ENCODE assay signal across 8 cellular contexts in the genomic region with DNA sequence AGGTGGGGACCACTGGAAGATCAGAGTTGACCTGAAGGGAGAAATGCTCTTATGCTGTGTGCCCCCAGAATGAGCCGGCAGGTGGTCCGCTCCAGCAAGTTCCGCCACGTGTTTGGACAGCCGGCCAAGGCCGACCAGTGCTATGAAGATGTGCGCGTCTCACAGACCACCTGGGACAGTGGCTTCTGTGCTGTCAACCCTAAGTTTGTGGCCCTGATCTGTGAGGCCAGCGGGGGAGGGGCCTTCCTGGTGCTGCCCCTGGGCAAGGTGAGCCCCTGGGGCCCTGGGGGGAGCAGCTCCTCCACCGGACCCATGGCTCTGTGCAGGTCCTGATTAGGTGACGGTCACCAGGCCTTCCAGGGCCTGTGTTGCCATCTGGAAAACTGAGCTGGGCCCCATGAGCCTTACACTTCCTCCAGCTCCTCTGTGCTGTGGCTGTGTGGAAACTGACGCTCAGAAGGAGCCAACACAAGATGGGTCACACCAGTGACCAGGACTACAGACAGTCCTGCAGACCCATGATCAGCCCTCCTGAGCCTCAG. TPM values are rescaled to one million over a fixed set of nuclear protein-coding genes. Genes with fewer than 3 reads are reported as not detected.
DNase-seq lines count a peak whose midpoint lies in the region; ATAC-seq, FAIRE-seq and TF ChIP-seq lines count a peak whose summit lies in the region.

No MANE protein-coding gene starts in this region.

- BruUV-seq in A673 (replicated peaks; lab: Mats Ljungman, UMichigan) = no TSS peak

- DNase-seq in CMK (ENCODE audit: low read depth) (peak; percentile 14), pancreas (peak in 4 of 6 donors; percentile 13 to 69 (median 46)), A673 (ENCODE audit: low spot score) (no peak), midbrain (lab: John Stamatoyannopoulos, UW) (no peak), NOMO-1 treated with DMSO at 0.1 percent for 48 hours (lab: John Stamatoyannopoulos, UW; ENCODE audit: unreplicated experiment) (no peak), ascending aorta (ENCODE audit: low spot score in 2 of 2) (no peak)

- peak in 1 of 4 donors; percentile 1 for ATAC-seq in pancreas

- H3K36me3 ChIP-seq in Loucy (ENCODE audit: insufficient read depth, low read length) (peaks cover 14% of the 10 kb centered on the region; the same call in 1 of the 2 replicates), pancreas (no peaks in the 10 kb centered on the region), A673 (ENCODE audit: insufficient read depth, low read length, poor library complexity, severe bottlenecking) (no peaks in the 10 kb centered on the region), ascending aorta (peaks cover 0 to 4% of the 10 kb centered on the region in 2 donors)

- WGBS in pancreas, 2 donors = 80 to 84% methylated on average over 12 of the region's 12 CpGs

- CTCF ChIA-PET in A673 (lab: Charles Lee) = no interaction called here

- H3K9me3 ChIP-seq in Loucy (ENCODE audit: insufficient read depth, low read depth, low read length) = no peaks in the 10 kb centered on the region
- H3K9me3 ChIP-seq in pancreas = no peaks in the 10 kb centered on the region
- H3K9me3 ChIP-seq in A673 (ENCODE audit: low read depth, low read length, poor library complexity, severe bottlenecking) = no peaks in the 10 kb centered on the region
- H3K9me3 ChIP-seq in ascending aorta = no peaks in the 10 kb centered on the region

- peak overlapping the region; percentile 78 for H3K27ac ChIP-seq in angular gyrus (ENCODE audit: low read depth, low read length)
- peak overlapping the region in 2 of 4 donors; percentile 37 to 39 for H3K27ac ChIP-seq in pancreas
- H3K27ac ChIP-seq in A673 (ENCODE audit: low read depth, low read length, poor library complexity, severe bottlenecking) = no peak overlapping the region
- no peak overlapping the region for H3K27ac ChIP-seq in ascending aorta

- H3K4me2 ChIP-seq in Loucy (ENCODE audit: low read depth, low read length, poor library complexity, severe bottlenecking) = peak overlapping the region; percentile 100

- peaks cover 7% of the 10 kb centered on the region; the same call in 1 of the 2 replicates for H3F3A ChIP-seq in Loucy (ENCODE audit: low read depth)

- peak overlapping the region; percentile 100 for H3K9ac ChIP-seq in Loucy (ENCODE audit: low read depth, low read length, poor library complexity, severe bottlenecking)

- H4K20me1 ChIP-seq in Loucy (ENCODE audit: insufficient read depth, low read length, poor library complexity, severe bottlenecking) = peaks cover 22% of the 10 kb centered on the region

- POLR2A ChIA-PET in A673 (lab: Charles Lee; ENCODE audit: low non-redundant PET) = no interaction called here

- H3K4me1 ChIP-seq in Loucy (ENCODE audit: insufficient read depth, low read length, poor library complexity, severe bottlenecking) = peaks cover 33% of the 10 kb centered on the region
- no peaks in the 10 kb centered on the region for H3K4me1 ChIP-seq in pancreas
- H3K4me1 ChIP-seq in A673 (ENCODE audit: insufficient read depth, low read length, poor library complexity, severe bottlenecking) = no peaks in the 10 kb centered on the region
- H3K4me1 ChIP-seq in ascending aorta = peaks cover 3 to 9% of the 10 kb centered on the region in 2 donors

- H3K27me3 ChIP-seq in Loucy (ENCODE audit: insufficient read depth, low read length, poor library complexity, severe bottlenecking) (no peaks in the 10 kb centered on the region), pancreas (no peaks in the 10 kb centered on the region), A673 (replicated peaks; ENCODE audit: insufficient read depth, low read depth, low read length, poor library complexity) (no peaks in the 10 kb centered on the region), ascending aorta (no peaks in the 10 kb centered on the region)

- intact Hi-C loops in pancreas (cut with DNase I) (no loop called here), A673 (cut with micrococcal nuclease; ENCODE audit: unreplicated experiment) (no loop called here), ascending aorta (cut with DNase I) (no loop called here)

- no peak for FAIRE-seq in pancreas (lab: Jason Lieb, UNC)

- H3K9me2 ChIP-seq in Loucy (replicated peaks; ENCODE audit: low read depth, low read length) = no peaks in the 10 kb centered on the region

- H2AFZ ChIP-seq in Loucy (ENCODE audit: low read length) = no peak overlapping the region

- peaks cover 53% of the 10 kb centered on the region for H3K79me2 ChIP-seq in Loucy (ENCODE audit: insufficient read depth, low read length)

- H3K4me3 ChIP-seq in Loucy (ENCODE audit: low read length, poor library complexity, severe bottlenecking) = peak overlapping the region; percentile 96
- H3K4me3 ChIP-seq in pancreas = peak overlapping the region in 1 of 4 donors; percentile 63
- no peak overlapping the region for H3K4me3 ChIP-seq in A673 (ENCODE audit: low read depth, low read length, poor library complexity, severe bottlenecking)
- H3K4me3 ChIP-seq in ascending aorta = peak overlapping the region in 1 of 2 donors; percentile 73

- TF ChIP-seq CTCF in Loucy (conservative IDR thresholded peaks at IDR 0.05; ENCODE audit: low read length) = no peak
- TF ChIP-seq CTCF in pancreas (IDR thresholded peaks at IDR 0.05) = no peak
- TF ChIP-seq CTCF in A673 (conservative IDR thresholded peaks at IDR 0.05; ENCODE audit: low read depth, low read length) = no peak
- no peak for TF ChIP-seq CTCF in ascending aorta (IDR thresholded peaks at IDR 0.05)

RNA-seq across cellular contexts. Expression of a gene that starts 1.8 kb away (rescaled TPM):
- total RNA-seq in pancreas (10 to 100 TPM in 3 of 6 donors, 1 to 10 TPM in 3; 2.1 to 26.4 (median 9.7) TPM), A673 (2021) (4.6 and 7.0 TPM in 2 replicates), ascending aorta (69.4 TPM)
- polyA plus RNA-seq in pancreas = 10 to 100 TPM; 12.2 to 14.9 TPM

RNA-seq across cellular contexts. Expression of a gene that starts 8.3 kb away (rescaled TPM):
- 10 to 100 TPM; 17.3 to 39.1 (median 30.6) TPM for total RNA-seq in pancreas
- 100 to 1,000 TPM in 1 of 2 donors, 10 to 100 TPM in 1; 77.2 to 138 TPM for polyA plus RNA-seq in pancreas
- total RNA-seq in A673 (2021) = 180 and 225 TPM in 2 replicates
- 643 TPM for total RNA-seq in ascending aorta

RNA-seq across cellular contexts. Expression of a gene that starts 8.5 kb away (rescaled TPM):
- total RNA-seq in pancreas = 10 to 100 TPM in 4 of 6 donors, 1 to 10 TPM in 2; 9.0 to 25.0 (median 14.0) TPM
- 10 to 100 TPM; 61.8 to 63.8 TPM for polyA plus RNA-seq in pancreas
- total RNA-seq in A673 (2021) = 15.5 and 20.0 TPM in 2 replicates
- total RNA-seq in ascending aorta = 44.6 TPM

RNA-seq across cellular contexts. Expression of a gene that starts 13.8 kb away (rescaled TPM):
- total RNA-seq in pancreas = 10 to 100 TPM in 1 of 6 donors, 1 to 10 TPM in 5; 1.0 to 14.7 (median 4.8) TPM
- 100 to 1,000 TPM in 1 of 2 donors, 10 to 100 TPM in 1; 64.5 to 106 TPM for polyA plus RNA-seq in pancreas
- total RNA-seq in A673 (2021) = 14.1 and 21.2 TPM in 2 replicates
- 14.8 TPM for total RNA-seq in ascending aorta

Comparison
In these comparisons a context has a peak if more than half of its experiments do, and no peak if none do; other contexts are left out.
1. DNase-seq: peak in CMK (single experiment) and pancreas (4 of 6); none in A673 (single experiment), midbrain (single experiment), NOMO-1 treated with DMSO at 0.1 percent for 48 hours (single experiment) and ascending aorta (0 of 2).